33 cellular contexts compared by ENCODE assay signal in genomic region chr1:52692697-52693096, GRCh38. TPM values are rescaled to one million over a fixed set of nuclear protein-coding genes. Genes with fewer than 3 reads are reported as not detected.
"Had no signal": no experiment of that assay in that cellular context is flagged by ENCODE, and none has a peak within 500 bp of the region (broad histone marks: within the 10 kb centered on the region; RNA-seq: fewer than 3 reads in every experiment).

No MANE protein-coding gene starts in this region.

- H3K36me3 ChIP-seq: ovary had no signal

- H3K27ac ChIP-seq: hepatocyte, left lung, lower lobe of right lung, ovary, right atrium auricular region, right lobe of liver, stomach, testis, thyroid gland, transverse colon, upper lobe of left lung, vagina had no signal

- DNase-seq: islet precursor cell; lower lobe of right lung; midbrain; mucosa of descending colon; naive thymus-derived CD4-positive, alpha-beta T cell; ovary; stimulated activated CD4-positive, alpha-beta T cell treated with anti-CD3 and anti-CD28 coated beads, Interleukin-1b, Interleukin-23, amount 100 ng/mL, for 48 hours; stimulated activated CD4-positive, alpha-beta T cell treated with anti-CD3 and anti-CD28 coated beads, Interleukin-2, amount 100 ng/mL, for 48 hours; stimulated activated CD4-positive, alpha-beta T cell treated with anti-CD3 and anti-CD28 coated beads, Interleukin-4, amount 100 ng/mL, for 4 hours; stimulated activated CD8-positive, alpha-beta memory T cell treated with anti-CD3 and anti-CD28 coated beads, Interleukin-4, amount 100 ng/mL, for 48 hours; stimulated activated naive B cell treated with anti-CD40 and anti-IgM and Interleukin-4, amounts not matched to agents 10 μg/mL and 1 μg/mL and 100 μg/mL, for 72 hours; stimulated activated naive CD8-positive, alpha-beta T cell treated with anti-CD3 and anti-CD28 coated beads, Interleukin-15, Interleukin-2, amounts not matched to agents 100 U/mL and 50 U/mL, for 24 hours; stomach; testis; thyroid gland; transverse colon had no signal

- H3K4me2 ChIP-seq: hepatocyte, smooth muscle cell had no signal

- H2AFZ ChIP-seq: hepatocyte had no signal

- H3K4me3 Mint-ChIP-seq: naive thymus-derived CD4-positive, alpha-beta T cell; natural killer cell treated with Interleukin-12 subunit alpha and Interleukin-12 subunit beta and Interleukin-15 and Interleukin-18, amount 100 ng/mL, for 72 hours; stimulated activated naive B cell treated with anti-CD40 and anti-IgM and Interleukin-4, amounts not matched to agents 10 μg/mL and 1 μg/mL and 100 μg/mL, for 72 hours had no signal

- H3K9me3 Mint-ChIP-seq: naive thymus-derived CD4-positive, alpha-beta T cell; natural killer cell treated with Interleukin-12 subunit alpha and Interleukin-12 subunit beta and Interleukin-15 and Interleukin-18, amount 100 ng/mL, for 72 hours; stimulated activated naive B cell treated with anti-CD40 and anti-IgM and Interleukin-4, amounts not matched to agents 10 μg/mL and 1 μg/mL and 100 μg/mL, for 72 hours had no signal

- ATAC-seq: left lung; lower lobe of right lung; mucosa of descending colon; naive thymus-derived CD4-positive, alpha-beta T cell; natural killer cell treated with Interleukin-12 subunit alpha and Interleukin-12 subunit beta and Interleukin-15 and Interleukin-18, amount 100 ng/mL, for 72 hours; right lobe of liver; stimulated activated naive B cell treated with anti-CD40 and anti-IgM and Interleukin-4, amounts not matched to agents 10 μg/mL and 1 μg/mL and 100 μg/mL, for 72 hours; stimulated activated naive CD8-positive, alpha-beta T cell treated with anti-CD3 and anti-CD28 coated beads, Interleukin-15, Interleukin-2, amounts not matched to agents 100 U/mL and 50 U/mL, for 24 hours had no signal

- H3K27me3 Mint-ChIP-seq: naive thymus-derived CD4-positive, alpha-beta T cell; natural killer cell treated with Interleukin-12 subunit alpha and Interleukin-12 subunit beta and Interleukin-15 and Interleukin-18, amount 100 ng/mL, for 72 hours; progenitor cell of endocrine pancreas; stimulated activated naive B cell treated with anti-CD40 and anti-IgM and Interleukin-4, amounts not matched to agents 10 μg/mL and 1 μg/mL and 100 μg/mL, for 72 hours had no signal

- H3K27ac Mint-ChIP-seq: natural killer cell treated with Interleukin-12 subunit alpha and Interleukin-12 subunit beta and Interleukin-15 and Interleukin-18, amount 100 ng/mL, for 72 hours; progenitor cell of endocrine pancreas had no signal

- H3K4me1 ChIP-seq: thyroid gland had no signal

- H3K9me3 ChIP-seq: left lung, lower lobe of right lung, mucosa of descending colon, ovary, right atrium auricular region, right lobe of liver, stomach, testis, thyroid gland, transverse colon, upper lobe of left lung, vagina had no signal

- H3K27me3 ChIP-seq: hepatocyte, left lung, ovary, right atrium auricular region, right lobe of liver, stomach, testis, thyroid gland, transverse colon, upper lobe of left lung, vagina had no signal

- H3K4me3 ChIP-seq: hepatocyte, left lung, lower lobe of right lung, mucosa of descending colon, ovary, right atrium auricular region, right lobe of liver, smooth muscle cell, stomach, testis, thyroid gland, transverse colon, upper lobe of left lung, vagina had no signal

RNA-seq across cellular contexts. Expression of gene SHISAL2A, which starts 59.7 kb away (rescaled TPM):
- total RNA-seq: kidney epithelial cell, mesenteric fat pad, myocyte, omental fat pad, pulmonary artery endothelial cell, renal cortical epithelial cell, right atrium auricular region, right lobe of liver, urinary bladder had no signal
- polyA plus RNA-seq: neural cell, ovary had no signal
